Comparison of ENCODE assay signal across 34 cellular contexts in genomic region chr5:132147663-132148062, GRCh38.
"Had no signal": no experiment of that assay in that cellular context is flagged by ENCODE, and none has a peak within 500 bp of the region (broad histone marks: within the 10 kb centered on the region; RNA-seq: fewer than 3 reads in every experiment).

No MANE protein-coding gene starts in this region.

- H3K27ac ChIP-seq: adrenal gland, body of pancreas, brain microvascular endothelial cell, breast epithelium, VCaP had no signal

- DNase-seq: activated B cell treated with CpG ODN at 0.5 μM for 24 hours; activated CD4-positive, alpha-beta memory T cell treated with anti-CD3 and anti-CD28 coated beads for 36 hours; activated CD4-positive, alpha-beta T cell treated with anti-CD3 and anti-CD28 coated beads for 4 hours; activated CD4-positive, alpha-beta T cell treated with anti-CD3 and anti-CD28 coated beads, Interleukin-2, amount 10 ng/mL, durations not matched to agents 24 days and 14 days; activated CD4-positive, alpha-beta T cell treated with anti-CD3 and anti-CD28 coated beads, Interleukin-2, amount 50 U/mL, for 1 hour; activated CD4-positive, alpha-beta T cell treated with anti-CD3 and anti-CD28 coated beads, Interleukin-2, amount 50 U/mL, for 4 hours; activated CD4-positive, CD25-positive, alpha-beta regulatory T cell treated with anti-CD3 and anti-CD28 coated beads, Interleukin-2, amount 50 U/mL, for 72 hours; activated CD8-positive, alpha-beta memory T cell treated with anti-CD3 and anti-CD28 coated beads, Interleukin-2, amount 50 U/mL, for 4 hours; activated CD8-positive, alpha-beta T cell treated with anti-CD3 and anti-CD28 coated beads for 36 hours; activated effector memory CD4-positive, alpha-beta T cell treated with anti-CD3 and anti-CD28 coated beads, Interleukin-2, amount 50 U/mL, for 16 hours; activated gamma-delta T cell treated with Interleukin-2 at 50 U/mL for 16 hours; activated naive CD4-positive, alpha-beta T cell; activated naive CD4-positive, alpha-beta T cell treated with anti-CD3 and anti-CD28 coated beads for 36 hours; activated naive CD4-positive, alpha-beta T cell treated with anti-CD3 and anti-CD28 coated beads, Interleukin-2, amount 50 U/mL, for 16 hours; activated naive CD8-positive, alpha-beta T cell treated with anti-CD3 and anti-CD28 coated beads for 36 hours; activated T-cell treated with anti-CD3 and anti-CD28 coated beads for 4 hours; activated T-cell treated with anti-CD3 and anti-CD28 coated beads, Interleukin-2, amount 50 U/mL, for 1 hour; activated T-cell treated with anti-CD3 and anti-CD28 coated beads, Interleukin-2, amount 50 U/mL, for 4 hours; activated T-cell treated with anti-CD3 and anti-CD28 coated beads, Interleukin-2, amount 50 U/mL, for 72 hours; adrenal gland; amniotic stem cell; aorta; body of pancreas; brain microvascular endothelial cell; central memory CD4-positive, alpha-beta T cell; cerebellar nuclear complex; T-helper 1 cell; T-helper 2 cell; T-helper 9 cell had no signal

- H3K4me3 ChIP-seq: adrenal gland, body of pancreas, breast epithelium had no signal

- H3K4me1 ChIP-seq: adrenal gland, body of pancreas, breast epithelium had no signal

- H3K27me3 ChIP-seq: adrenal gland, body of pancreas, breast epithelium had no signal

- H3K9me3 ChIP-seq: adrenal gland had no signal

- ATAC-seq: activated CD8-positive, alpha-beta T cell treated with anti-CD3 and anti-CD28 coated beads for 36 hours; activated naive CD4-positive, alpha-beta T cell treated with anti-CD3 and anti-CD28 coated beads, Interleukin-2, amount 50 U/mL, for 72 hours; activated T-cell treated with anti-CD3 and anti-CD28 coated beads, Interleukin-2, amount 50 U/mL, for 4 hours; activated T-cell treated with anti-CD3 and anti-CD28 coated beads, Interleukin-2, amount 50 U/mL, for 72 hours; activated T-helper 17 cell treated with anti-CD3 and anti-CD28 coated beads, Interleukin-2, amount 50 U/mL, for 72 hours; body of pancreas had no signal

- FAIRE-seq: astrocyte had no signal

- H3K36me3 ChIP-seq: adrenal gland, brain microvascular endothelial cell, breast epithelium had no signal
